ENCODE assay signal across 19 cellular contexts in the genomic region with DNA sequence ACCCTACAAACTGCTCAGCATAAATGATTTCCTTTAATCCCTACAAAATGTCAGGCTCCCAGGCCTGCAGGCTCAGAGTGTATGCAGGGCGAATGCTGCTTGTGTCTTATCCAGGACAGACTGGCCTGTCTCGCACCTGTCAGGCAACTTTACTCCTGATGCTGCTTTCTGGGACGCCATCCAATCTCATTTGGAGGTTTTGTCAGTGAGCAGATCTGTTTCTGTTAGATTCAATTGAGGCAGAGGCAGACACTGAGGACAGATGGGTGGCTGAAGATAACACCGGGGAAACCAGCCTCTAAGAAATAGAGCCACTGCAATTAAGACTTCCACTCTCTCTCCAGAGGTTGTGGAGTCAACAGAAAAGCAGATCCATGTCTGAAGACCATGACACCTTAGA.
DNase-seq lines count a peak whose midpoint lies in the region; ATAC-seq and FAIRE-seq lines count a peak whose summit lies in the region.
"Had no signal": no experiment of that assay in that cellular context is flagged by ENCODE, and none has a peak within 500 bp of the region (broad histone marks: within the 10 kb centered on the region; RNA-seq: fewer than 3 reads in every experiment).

No MANE protein-coding gene starts in this region.

- ATAC-seq in GM18519 (IDR thresholded peaks at IDR 0.05; ENCODE audit: low FRiP score, unreplicated experiment): no peak
- ATAC-seq: HCT116, Panc1 had no signal

- no peak for FAIRE-seq in frontal cortex (lab: Jason Lieb, UNC)

- DNase-seq in Ammon's horn (ENCODE audit: low spot score): peak; percentile 34
- peak; percentile 79 for DNase-seq in NCI-H1105 treated with DMSO at 0.1 percent for 48 hours (lab: John Stamatoyannopoulos, UW)
- DNase-seq in RPMI8226: peak; percentile 52
- peak; percentile 37 for DNase-seq in inferior parietal cortex (ENCODE audit: extremely low spot score)
- DNase-seq in NCI-H82 (lab: John Stamatoyannopoulos, UW): no peak
- no peak for DNase-seq in NCI-H774 (lab: John Stamatoyannopoulos, UW)
- DNase-seq in frontal cortex (ENCODE audit: low spot score in 2 of 2): no peak
- DNase-seq: 8988T; CD4-positive, alpha-beta memory T cell; DMS153; GF-D8; GOT3; KBM-7; NCI-H1417 treated with DMSO at 0.1 percent for 48 hours; NCI-H187 treated with DMSO at 0.1 percent for 48 hours; NCI-H510A treated with DMSO at 0.1 percent for 48 hours had no signal

Comparison
In these comparisons a context has a peak if more than half of its experiments do, and no peak if none do; other contexts are left out.
1. DNase-seq: peak in Ammon's horn (single experiment), NCI-H1105 treated with DMSO at 0.1 percent for 48 hours (single experiment), RPMI8226 (single experiment) and inferior parietal cortex (single experiment); none in NCI-H82 (single experiment), NCI-H774 (single experiment) and frontal cortex (0 of 2).